ENCODE assay signal across 8 cellular contexts in the genomic region with DNA sequence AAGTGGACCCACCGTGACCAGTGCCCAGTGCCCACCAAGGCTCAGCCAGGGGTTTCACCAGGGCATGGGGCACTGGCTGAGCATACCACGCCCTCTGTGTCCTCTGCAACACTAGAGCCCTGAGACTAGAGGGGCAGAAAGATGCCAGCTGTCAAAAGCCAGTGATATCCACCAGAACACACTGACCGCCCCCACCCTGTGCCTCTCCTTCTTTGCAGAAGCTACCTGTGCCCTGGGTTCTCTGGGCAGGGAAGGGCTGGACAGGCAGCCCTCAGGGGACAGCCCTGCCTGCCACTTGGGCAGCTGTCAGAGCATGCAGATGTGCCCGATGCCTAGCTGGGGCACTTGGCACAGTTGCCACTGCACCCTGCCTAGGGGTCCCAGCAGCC. TPM values are rescaled to one million over a fixed set of nuclear protein-coding genes. Genes with fewer than 3 reads are reported as not detected.
DNase-seq lines count a peak whose midpoint lies in the region; ATAC-seq and TF ChIP-seq lines count a peak whose summit lies in the region.

No MANE protein-coding gene starts in this region.

- TF ChIP-seq CTCF in AG10803 (conservative IDR thresholded peaks at IDR 0.05; ENCODE audit: low read length), result no peak
- no peak for TF ChIP-seq CTCF in WERI-Rb-1 (IDR thresholded peaks at IDR 0.05; ENCODE audit: low read depth, low read length)

- H3K4me3 ChIP-seq in AG10803 (ENCODE audit: low read length), result peak overlapping the region; percentile 96
- peak overlapping the region; percentile 29 for H3K4me3 ChIP-seq in NT2/D1 (ENCODE audit: insufficient read length, low read depth)
- H3K4me3 ChIP-seq in effector memory CD4-positive, alpha-beta T cell (ENCODE audit: insufficient read depth, low read depth, low read length, poor library complexity, severe bottlenecking), result peak overlapping the region; percentile 97
- no peak overlapping the region for H3K4me3 ChIP-seq in WERI-Rb-1 (ENCODE audit: low read depth, low read length)

- H3K4me1 Mint-ChIP-seq in naive B cell, result peaks cover 64 to 93% (median 90%) of the 10 kb centered on the region in 3 donors

- H3K9me3 ChIP-seq in NT2/D1 (ENCODE audit: insufficient read depth, low read length), result no peaks in the 10 kb centered on the region; the same call in 1 of the 2 replicates
- H3K9me3 ChIP-seq in effector memory CD4-positive, alpha-beta T cell (ENCODE audit: control insufficient read depth, low read length), result no peaks in the 10 kb centered on the region
- H3K9me3 ChIP-seq in WERI-Rb-1 (ENCODE audit: severe bottlenecking), result peaks cover 2% of the 10 kb centered on the region

- H3K36me3 Mint-ChIP-seq in naive B cell, result no peaks in the 10 kb centered on the region

- no peaks in the 10 kb centered on the region for H3K27me3 Mint-ChIP-seq in naive B cell

- peak overlapping the region; percentile 75 to 94 (median 90) for H3K4me3 Mint-ChIP-seq in naive B cell

- peak overlapping the region; percentile 88 for H3K27ac ChIP-seq in effector memory CD4-positive, alpha-beta T cell (ENCODE audit: insufficient read depth, low read length, poor library complexity, severe bottlenecking)
- no peak overlapping the region for H3K27ac ChIP-seq in WERI-Rb-1

- H3K36me3 ChIP-seq in NT2/D1 (ENCODE audit: insufficient read depth, insufficient read length, low read length), result no peaks in the 10 kb centered on the region
- peaks cover 4% of the 10 kb centered on the region for H3K36me3 ChIP-seq in effector memory CD4-positive, alpha-beta T cell (ENCODE audit: control insufficient read depth, insufficient read depth, low read length)
- no peaks in the 10 kb centered on the region; the same call in 1 of the 2 replicates for H3K36me3 ChIP-seq in WERI-Rb-1

- H3K9ac ChIP-seq in NT2/D1 (ENCODE audit: insufficient read length, low read depth), result peak overlapping the region; percentile 64

- DNase-seq in AG10803 (ENCODE audit: low read depth) (no peak), NT2/D1 (ENCODE audit: low read depth, low spot score) (no peak), naive B cell (no peak), WERI-Rb-1 (no peak), HUDEP-2 (lab: John Stamatoyannopoulos, UW; ENCODE audit: unreplicated experiment in 76 of 76) (no peak)
- no peak for DNase-seq in effector memory CD4-positive, alpha-beta T cell

- no peaks in the 10 kb centered on the region for H3K9me3 Mint-ChIP-seq in naive B cell

- H3K27me3 ChIP-seq in NT2/D1 (ENCODE audit: insufficient read depth, insufficient read length), result peaks cover 41% of the 10 kb centered on the region
- no peaks in the 10 kb centered on the region for H3K27me3 ChIP-seq in effector memory CD4-positive, alpha-beta T cell (replicated peaks; ENCODE audit: control insufficient read depth, insufficient read depth, low read length, poor library complexity, severe bottlenecking)
- no peaks in the 10 kb centered on the region for H3K27me3 ChIP-seq in WERI-Rb-1 (ENCODE audit: insufficient read depth, low read depth, severe bottlenecking)

- ATAC-seq in naive B cell (ENCODE audit: low read depth in 2 of 2), result no peak
- ATAC-seq in HG02981 (IDR thresholded peaks at IDR 0.05; ENCODE audit: unreplicated experiment), result no peak
- no peak for ATAC-seq in HG03097 (IDR thresholded peaks at IDR 0.05; ENCODE audit: low FRiP score, unreplicated experiment)

- H3K4me1 ChIP-seq in NT2/D1 (ENCODE audit: insufficient read depth, insufficient read length), result peaks cover 14% of the 10 kb centered on the region
- H3K4me1 ChIP-seq in effector memory CD4-positive, alpha-beta T cell (ENCODE audit: control insufficient read depth, insufficient read depth, low read length, poor library complexity, severe bottlenecking), result peaks cover 42% of the 10 kb centered on the region

- peak overlapping the region; percentile 44 to 98 (median 86) for H3K27ac Mint-ChIP-seq in naive B cell

RNA-seq across cellular contexts. Expression of gene VSIR, which starts 0.5 kb away (rescaled TPM):
- polyA plus RNA-seq in naive B cell (ENCODE audit: low read depth in 6 of 6), result 10 to 100 TPM; 59.8 to 84.3 (median 64.0) TPM

RNA-seq across cellular contexts. Expression of gene C10orf105, which starts 53.2 kb away (rescaled TPM):
- not detected for polyA plus RNA-seq in naive B cell (ENCODE audit: low read depth in 6 of 6)
